1 cellular context compared by ENCODE assay signal in genomic region chr1:173714759-173715537, GRCh38.
A peak's percentile ranks its signal among the peaks of the same experiment; 100 is the strongest.
TF ChIP-seq lines count a peak whose summit lies in the region.

A gene with protein sequence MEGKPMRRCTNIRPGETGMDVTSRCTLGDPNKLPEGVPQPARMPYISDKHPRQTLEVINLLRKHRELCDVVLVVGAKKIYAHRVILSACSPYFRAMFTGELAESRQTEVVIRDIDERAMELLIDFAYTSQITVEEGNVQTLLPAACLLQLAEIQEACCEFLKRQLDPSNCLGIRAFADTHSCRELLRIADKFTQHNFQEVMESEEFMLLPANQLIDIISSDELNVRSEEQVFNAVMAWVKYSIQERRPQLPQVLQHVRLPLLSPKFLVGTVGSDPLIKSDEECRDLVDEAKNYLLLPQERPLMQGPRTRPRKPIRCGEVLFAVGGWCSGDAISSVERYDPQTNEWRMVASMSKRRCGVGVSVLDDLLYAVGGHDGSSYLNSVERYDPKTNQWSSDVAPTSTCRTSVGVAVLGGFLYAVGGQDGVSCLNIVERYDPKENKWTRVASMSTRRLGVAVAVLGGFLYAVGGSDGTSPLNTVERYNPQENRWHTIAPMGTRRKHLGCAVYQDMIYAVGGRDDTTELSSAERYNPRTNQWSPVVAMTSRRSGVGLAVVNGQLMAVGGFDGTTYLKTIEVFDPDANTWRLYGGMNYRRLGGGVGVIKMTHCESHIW (plus strand): TSS chr1:173714981. CDS start chr1:173716044, 1,063 bp downstream.

TF ChIP-seq in K562, 482 proteins besides CTCF, POLR2A, EP300 and RAD21 (continued from another document and continues in another):
- TF ChIP-seq SMARCC2 (IDR thresholded peaks at IDR 0.05; ENCODE audit: low read depth), result peak; percentile 33; the same call in 1 of the 2 replicates
- TF ChIP-seq BCL6 (CRISPR knock-in tag; IDR thresholded peaks at IDR 0.05), result peak; percentile 38; the same call in 1 of the 2 replicates
- TF ChIP-seq SMAD1 (IDR thresholded peaks at IDR 0.05; ENCODE audit: low read depth, low read length, partially characterized antibody), result peak; percentile 84
- TF ChIP-seq CBX3 (IDR thresholded peaks at IDR 0.05; ENCODE audit: borderline replicate concordance in 1 of 2, low read length in 2 of 2), result peak in 1 of 2 experiments; percentile 96; a peak in 2 of 3 replicates
- no peak for TF ChIP-seq ADNP (tag; IDR thresholded peaks at IDR 0.05)
- TF ChIP-seq MIER1 (IDR thresholded peaks at IDR 0.05; ENCODE audit: low read depth), result peak; percentile 79; the same call in 1 of the 2 replicates
- peak; percentile 90 for TF ChIP-seq TOE1 (IDR thresholded peaks at IDR 0.05; ENCODE audit: borderline replicate concordance)
- TF ChIP-seq TOE1 (CRISPR knock-in tag; IDR thresholded peaks at IDR 0.05; ENCODE audit: borderline replicate concordance, low read depth), result peak; percentile 21; the same call in 1 of the 2 replicates
- peak; percentile 71 for TF ChIP-seq ASH1L (IDR thresholded peaks at IDR 0.05; ENCODE audit: borderline replicate concordance, low read depth, partially characterized antibody)
- peak; percentile 80 for TF ChIP-seq JUN (IDR thresholded peaks at IDR 0.05; ENCODE audit: borderline replicate concordance, low read depth, low read length)
- TF ChIP-seq JUN (CRISPR knock-in tag; IDR thresholded peaks at IDR 0.05; ENCODE audit: borderline replicate concordance), result no peak; the same call in 1 of the 2 replicates
- peak; percentile 82 for TF ChIP-seq HDAC3 (IDR thresholded peaks at IDR 0.05; ENCODE audit: borderline replicate concordance, partially characterized antibody)
- peak in 1 of 2 experiments; percentile 67; a peak in 1 of 4 replicates for TF ChIP-seq MCM7 (IDR thresholded peaks at IDR 0.05)
- TF ChIP-seq AFF1 (IDR thresholded peaks at IDR 0.05; ENCODE audit: low read depth in 1 of 2, partially characterized antibody in 2 of 2), result peak; percentile 72 to 87
- TF ChIP-seq KDM5B (IDR thresholded peaks at IDR 0.05; ENCODE audit: insufficient replicate concordance, low read depth, low read length), result peak; percentile 94
- 0 out of 2 replicates have a peak, but pooled peaks have one; percentile 9 for TF ChIP-seq CEBPG (CRISPR knock-in tag; IDR thresholded peaks at IDR 0.05)
- TF ChIP-seq CEBPG (tag; conservative IDR thresholded peaks at IDR 0.05 in 1 of 2, IDR thresholded peaks at IDR 0.05 in 1 of 2), result no peak
- TF ChIP-seq PTBP1 (IDR thresholded peaks at IDR 0.05; ENCODE audit: low read depth, low read length), result peak; percentile 80; the same call in 1 of the 2 replicates
- TF ChIP-seq, protein P1, sequence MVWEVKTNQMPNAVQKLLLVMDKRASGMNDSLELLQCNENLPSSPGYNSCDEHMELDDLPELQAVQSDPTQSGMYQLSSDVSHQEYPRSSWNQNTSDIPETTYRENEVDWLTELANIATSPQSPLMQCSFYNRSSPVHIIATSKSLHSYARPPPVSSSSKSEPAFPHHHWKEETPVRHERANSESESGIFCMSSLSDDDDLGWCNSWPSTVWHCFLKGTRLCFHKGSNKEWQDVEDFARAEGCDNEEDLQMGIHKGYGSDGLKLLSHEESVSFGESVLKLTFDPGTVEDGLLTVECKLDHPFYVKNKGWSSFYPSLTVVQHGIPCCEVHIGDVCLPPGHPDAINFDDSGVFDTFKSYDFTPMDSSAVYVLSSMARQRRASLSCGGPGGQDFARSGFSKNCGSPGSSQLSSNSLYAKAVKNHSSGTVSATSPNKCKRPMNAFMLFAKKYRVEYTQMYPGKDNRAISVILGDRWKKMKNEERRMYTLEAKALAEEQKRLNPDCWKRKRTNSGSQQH (CRISPR knock-in tag; IDR thresholded peaks at IDR 0.05), result peak; percentile 70; the same call in 1 of the 2 replicates
- peak; percentile 60; the same call in 1 of the 2 replicates for TF ChIP-seq KDM2B (CRISPR knock-in tag; IDR thresholded peaks at IDR 0.05)
- TF ChIP-seq, protein P2, sequence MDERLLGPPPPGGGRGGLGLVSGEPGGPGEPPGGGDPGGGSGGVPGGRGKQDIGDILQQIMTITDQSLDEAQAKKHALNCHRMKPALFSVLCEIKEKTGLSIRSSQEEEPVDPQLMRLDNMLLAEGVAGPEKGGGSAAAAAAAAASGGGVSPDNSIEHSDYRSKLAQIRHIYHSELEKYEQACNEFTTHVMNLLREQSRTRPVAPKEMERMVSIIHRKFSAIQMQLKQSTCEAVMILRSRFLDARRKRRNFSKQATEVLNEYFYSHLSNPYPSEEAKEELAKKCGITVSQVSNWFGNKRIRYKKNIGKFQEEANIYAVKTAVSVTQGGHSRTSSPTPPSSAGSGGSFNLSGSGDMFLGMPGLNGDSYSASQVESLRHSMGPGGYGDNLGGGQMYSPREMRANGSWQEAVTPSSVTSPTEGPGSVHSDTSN (CRISPR knock-in tag; IDR thresholded peaks at IDR 0.05; ENCODE audit: low read depth), result no peak
- TF ChIP-seq, protein P2 (tag; conservative IDR thresholded peaks at IDR 0.05; ENCODE audit: low read depth), result 0 out of 2 replicates have a peak, but pooled peaks have one; percentile 14
- TF ChIP-seq, protein P3, sequence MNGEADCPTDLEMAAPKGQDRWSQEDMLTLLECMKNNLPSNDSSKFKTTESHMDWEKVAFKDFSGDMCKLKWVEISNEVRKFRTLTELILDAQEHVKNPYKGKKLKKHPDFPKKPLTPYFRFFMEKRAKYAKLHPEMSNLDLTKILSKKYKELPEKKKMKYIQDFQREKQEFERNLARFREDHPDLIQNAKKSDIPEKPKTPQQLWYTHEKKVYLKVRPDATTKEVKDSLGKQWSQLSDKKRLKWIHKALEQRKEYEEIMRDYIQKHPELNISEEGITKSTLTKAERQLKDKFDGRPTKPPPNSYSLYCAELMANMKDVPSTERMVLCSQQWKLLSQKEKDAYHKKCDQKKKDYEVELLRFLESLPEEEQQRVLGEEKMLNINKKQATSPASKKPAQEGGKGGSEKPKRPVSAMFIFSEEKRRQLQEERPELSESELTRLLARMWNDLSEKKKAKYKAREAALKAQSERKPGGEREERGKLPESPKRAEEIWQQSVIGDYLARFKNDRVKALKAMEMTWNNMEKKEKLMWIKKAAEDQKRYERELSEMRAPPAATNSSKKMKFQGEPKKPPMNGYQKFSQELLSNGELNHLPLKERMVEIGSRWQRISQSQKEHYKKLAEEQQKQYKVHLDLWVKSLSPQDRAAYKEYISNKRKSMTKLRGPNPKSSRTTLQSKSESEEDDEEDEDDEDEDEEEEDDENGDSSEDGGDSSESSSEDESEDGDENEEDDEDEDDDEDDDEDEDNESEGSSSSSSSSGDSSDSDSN (IDR thresholded peaks at IDR 0.05; ENCODE audit: borderline replicate concordance in 1 of 2, low read depth in 2 of 2, low read length in 2 of 2), result peak; percentile 88 to 95
- TF ChIP-seq CREBBP (IDR thresholded peaks at IDR 0.05; ENCODE audit: low read depth, low read length), result no peak
- TF ChIP-seq ARID2 (IDR thresholded peaks at IDR 0.05), result 0 out of 2 replicates have a peak, but pooled peaks have one; percentile 30
- peak; percentile 92 for TF ChIP-seq FOXJ2 (tag; IDR thresholded peaks at IDR 0.05)
- peak in 1 of 2 experiments; percentile 20; a peak in 1 of 4 replicates for TF ChIP-seq CSDE1 (IDR thresholded peaks at IDR 0.05)
- TF ChIP-seq, protein P4, sequence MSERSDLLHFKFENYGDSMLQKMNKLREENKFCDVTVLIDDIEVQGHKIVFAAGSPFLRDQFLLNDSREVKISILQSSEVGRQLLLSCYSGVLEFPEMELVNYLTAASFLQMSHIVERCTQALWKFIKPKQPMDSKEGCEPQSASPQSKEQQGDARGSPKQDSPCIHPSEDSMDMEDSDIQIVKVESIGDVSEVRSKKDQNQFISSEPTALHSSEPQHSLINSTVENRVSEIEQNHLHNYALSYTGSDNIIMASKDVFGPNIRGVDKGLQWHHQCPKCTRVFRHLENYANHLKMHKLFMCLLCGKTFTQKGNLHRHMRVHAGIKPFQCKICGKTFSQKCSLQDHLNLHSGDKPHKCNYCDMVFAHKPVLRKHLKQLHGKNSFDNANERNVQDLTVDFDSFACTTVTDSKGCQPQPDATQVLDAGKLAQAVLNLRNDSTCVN (CRISPR knock-in tag; IDR thresholded peaks at IDR 0.05), result peak; percentile 87
- no peak for TF ChIP-seq TEAD2 (tag; IDR thresholded peaks at IDR 0.05)
- no peak for TF ChIP-seq RBM17 (IDR thresholded peaks at IDR 0.05; ENCODE audit: borderline replicate concordance, low read depth, low read length)
- TF ChIP-seq, protein P5, sequence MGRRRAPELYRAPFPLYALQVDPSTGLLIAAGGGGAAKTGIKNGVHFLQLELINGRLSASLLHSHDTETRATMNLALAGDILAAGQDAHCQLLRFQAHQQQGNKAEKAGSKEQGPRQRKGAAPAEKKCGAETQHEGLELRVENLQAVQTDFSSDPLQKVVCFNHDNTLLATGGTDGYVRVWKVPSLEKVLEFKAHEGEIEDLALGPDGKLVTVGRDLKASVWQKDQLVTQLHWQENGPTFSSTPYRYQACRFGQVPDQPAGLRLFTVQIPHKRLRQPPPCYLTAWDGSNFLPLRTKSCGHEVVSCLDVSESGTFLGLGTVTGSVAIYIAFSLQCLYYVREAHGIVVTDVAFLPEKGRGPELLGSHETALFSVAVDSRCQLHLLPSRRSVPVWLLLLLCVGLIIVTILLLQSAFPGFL (CRISPR knock-in tag; IDR thresholded peaks at IDR 0.05), result no peak
- TF ChIP-seq, protein P6, sequence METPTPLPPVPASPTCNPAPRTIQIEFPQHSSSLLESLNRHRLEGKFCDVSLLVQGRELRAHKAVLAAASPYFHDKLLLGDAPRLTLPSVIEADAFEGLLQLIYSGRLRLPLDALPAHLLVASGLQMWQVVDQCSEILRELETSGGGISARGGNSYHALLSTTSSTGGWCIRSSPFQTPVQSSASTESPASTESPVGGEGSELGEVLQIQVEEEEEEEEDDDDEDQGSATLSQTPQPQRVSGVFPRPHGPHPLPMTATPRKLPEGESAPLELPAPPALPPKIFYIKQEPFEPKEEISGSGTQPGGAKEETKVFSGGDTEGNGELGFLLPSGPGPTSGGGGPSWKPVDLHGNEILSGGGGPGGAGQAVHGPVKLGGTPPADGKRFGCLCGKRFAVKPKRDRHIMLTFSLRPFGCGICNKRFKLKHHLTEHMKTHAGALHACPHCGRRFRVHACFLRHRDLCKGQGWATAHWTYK (CRISPR knock-in tag; IDR thresholded peaks at IDR 0.05), result 0 out of 2 replicates have a peak, but pooled peaks have one; percentile 47
